In genomic region chr4:131344761-131345160, GRCh38 we compare ENCODE assay signal across 19 cellular contexts.
DNase-seq lines count a peak whose midpoint lies in the region; TF ChIP-seq lines count a peak whose summit lies in the region.
"Had no signal": no experiment of that assay in that cellular context is flagged by ENCODE, and none has a peak within 500 bp of the region (broad histone marks: within the 10 kb centered on the region; RNA-seq: fewer than 3 reads in every experiment).

No MANE protein-coding gene starts in this region.

- H3K27ac ChIP-seq in HUES48 (ENCODE audit: low read depth, low read length) (peak overlapping the region; percentile 47), OCI-LY1 (ENCODE audit: low read depth, low read length, poor library complexity, severe bottlenecking) (no peak overlapping the region)
- H3K27ac ChIP-seq: A549; BLaER1 treated with 17β-estradiol and CSF1 and Interleukin-3, amounts not matched to agents 10 nM and 100 nM had no signal

- no peak for TF ChIP-seq CTCF in OCI-LY1 (IDR thresholded peaks at IDR 0.05; ENCODE audit: low read length)
- TF ChIP-seq CTCF in GM13976 (IDR thresholded peaks at IDR 0.05; ENCODE audit: borderline replicate concordance, control extremely low read depth, extremely low read depth, insufficient read depth, missing control alignments) = no peak

- no peaks in the 10 kb centered on the region for H3F3A ChIP-seq in OCI-LY1 (ENCODE audit: insufficient read depth, low read length)

- DNase-seq in iPS-NIHi11 (ENCODE audit: low spot score) (peak; percentile 7), RPMI8226 (no peak), GM13976 (ENCODE audit: low spot score) (no peak), NCI-H446 treated with DMSO at 0.1 percent for 48 hours (lab: John Stamatoyannopoulos, UW) (no peak)
- DNase-seq: 8988T; ACHN; AML-193; BE2C; Calu3; CD4-positive, alpha-beta T cell; COR-L47; DMS153; DND-41; GOT3 had no signal

- H3K4me2 ChIP-seq in OCI-LY1 (ENCODE audit: low read length) = no peak overlapping the region
- H3K4me2 ChIP-seq: A549; BLaER1 treated with 17β-estradiol and CSF1 and Interleukin-3, amounts not matched to agents 10 nM and 100 nM had no signal

- no peaks in the 10 kb centered on the region for H3K27me3 ChIP-seq in HUES48 (ENCODE audit: control insufficient read depth, insufficient read depth, low read length)
- H3K27me3 ChIP-seq in OCI-LY1 (ENCODE audit: insufficient read depth, low read length) = no peaks in the 10 kb centered on the region
- H3K27me3 ChIP-seq: BE2C; BLaER1 treated with 17β-estradiol and CSF1 and Interleukin-3, amounts not matched to agents 10 nM and 100 nM had no signal

- no peak overlapping the region for H3K4me3 ChIP-seq in HUES48 (ENCODE audit: low read depth, low read length)
- no peak overlapping the region for H3K4me3 ChIP-seq in OCI-LY1 (ENCODE audit: low read depth, low read length, poor library complexity, severe bottlenecking)
- H3K4me3 ChIP-seq: A549; BLaER1 treated with 17β-estradiol and CSF1 and Interleukin-3, amounts not matched to agents 10 nM and 100 nM; HAP-1 had no signal

- H3K9me3 ChIP-seq in HUES48 (ENCODE audit: control insufficient read depth, insufficient read depth, low read length) (no peaks in the 10 kb centered on the region), OCI-LY1 (ENCODE audit: low read length) (no peaks in the 10 kb centered on the region)
- H3K9me3 ChIP-seq: A549; BE2C; BLaER1 treated with 17β-estradiol and CSF1 and Interleukin-3, amounts not matched to agents 10 nM and 100 nM; HAP-1 had no signal

- H3K4me1 ChIP-seq in HUES48 (ENCODE audit: control insufficient read depth, insufficient read depth, low read length) (peaks cover 41% of the 10 kb centered on the region), OCI-LY1 (ENCODE audit: insufficient read depth, low read length, severe bottlenecking) (peaks cover 38% of the 10 kb centered on the region)
- H3K4me1 ChIP-seq: A549; BLaER1 treated with 17β-estradiol and CSF1 and Interleukin-3, amounts not matched to agents 10 nM and 100 nM had no signal

- 0 out of 2 replicates have a peak overlapping the region, but pooled peaks have one; percentile 33 for H2AFZ ChIP-seq in OCI-LY1 (ENCODE audit: low read length)

- H3K9ac ChIP-seq in HUES48 (ENCODE audit: low read depth, low read length) (no peak overlapping the region), OCI-LY1 (ENCODE audit: low read length) (no peak overlapping the region)
- H3K9ac ChIP-seq: BLaER1 treated with 17β-estradiol and CSF1 and Interleukin-3, amounts not matched to agents 10 nM and 100 nM had no signal

- H3K36me3 ChIP-seq in HUES48 (ENCODE audit: control insufficient read depth, insufficient read depth, low read length) (no peaks in the 10 kb centered on the region), OCI-LY1 (ENCODE audit: insufficient read depth, low read length) (no peaks in the 10 kb centered on the region)
- H3K36me3 ChIP-seq: BE2C; BLaER1 treated with 17β-estradiol and CSF1 and Interleukin-3, amounts not matched to agents 10 nM and 100 nM; HAP-1 had no signal

- no peaks in the 10 kb centered on the region for H4K20me1 ChIP-seq in OCI-LY1 (ENCODE audit: insufficient read depth, low read length)
- H4K20me1 ChIP-seq: BLaER1 treated with 17β-estradiol and CSF1 and Interleukin-3, amounts not matched to agents 10 nM and 100 nM had no signal

- in situ Hi-C loops in GM13976 (cut with MboI; ENCODE audit: low sequenced_read_pairs, unreplicated experiment) = no loop called here

- H3K9me2 ChIP-seq in OCI-LY1 (ENCODE audit: low read depth, low read length) = no peaks in the 10 kb centered on the region

- no peaks in the 10 kb centered on the region for H3K79me2 ChIP-seq in OCI-LY1 (ENCODE audit: insufficient read depth, low read length)
